8 cellular contexts compared by ENCODE assay signal in the genomic region with DNA sequence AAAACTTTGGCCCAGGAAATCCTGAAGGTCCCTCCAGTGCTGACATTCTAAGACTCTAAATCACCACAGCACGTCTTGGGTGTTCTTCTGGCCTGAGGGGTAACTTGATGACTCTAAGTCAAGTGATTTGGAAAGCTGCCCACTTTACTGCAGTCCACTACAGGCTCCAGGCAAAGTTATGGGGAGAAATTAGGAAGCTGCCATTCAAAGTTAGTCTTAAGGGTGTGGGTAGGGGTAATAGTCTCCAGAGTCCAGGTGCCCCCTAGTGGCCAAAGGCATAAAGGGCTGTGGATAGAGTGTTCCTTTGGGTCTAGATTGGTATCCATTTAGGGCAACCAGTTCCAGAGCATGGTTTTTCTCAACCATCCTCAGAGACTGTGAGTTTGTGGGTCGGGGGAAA. TPM values are rescaled to one million over a fixed set of nuclear protein-coding genes. Genes with fewer than 3 reads are reported as not detected.
A peak's percentile ranks its signal among the peaks of the same experiment; 100 is the strongest.
DNase-seq lines count a peak whose midpoint lies in the region; ATAC-seq lines count a peak whose summit lies in the region.

No MANE protein-coding gene starts in this region.

- H3K9me3 Mint-ChIP-seq in activated CD8-positive, alpha-beta memory T cell treated with anti-CD3 and anti-CD28 coated beads, Interleukin-2, amount 10 ng/mL, durations not matched to agents 7 days and 5 days (ENCODE audit: low read depth): no peaks in the 10 kb centered on the region
- no peaks in the 10 kb centered on the region for H3K9me3 Mint-ChIP-seq in stimulated activated effector memory CD8-positive, alpha-beta T cell treated with anti-CD3 and anti-CD28 coated beads, Interleukin-12 subunit alpha, Interleukin-12 subunit beta, amount 100 ng/mL, for 72 hours

- ATAC-seq in HG03378 (IDR thresholded peaks at IDR 0.05; ENCODE audit: unreplicated experiment): peak; percentile 66
- peak; percentile 60 for ATAC-seq in activated CD8-positive, alpha-beta memory T cell treated with anti-CD3 and anti-CD28 coated beads, Interleukin-2, amount 10 ng/mL, durations not matched to agents 7 days and 5 days
- peak; percentile 73 for ATAC-seq in stimulated activated effector memory CD8-positive, alpha-beta T cell treated with anti-CD3 and anti-CD28 coated beads, Interleukin-12 subunit alpha, Interleukin-12 subunit beta, amount 100 ng/mL, for 72 hours

- CTCF ChIA-PET in activated CD8-positive, alpha-beta memory T cell treated with anti-CD3 and anti-CD28 coated beads, Interleukin-2, amount 10 ng/mL, durations not matched to agents 7 days and 5 days (lab: Charles Lee): interaction anchor here (1.1 kb wide), 1 partner anchor 167 kb away, joined by 3 read pairs; no protein-coding TSS in a partner anchor

- no peaks in the 10 kb centered on the region for H3K36me3 Mint-ChIP-seq in activated CD8-positive, alpha-beta memory T cell treated with anti-CD3 and anti-CD28 coated beads, Interleukin-2, amount 10 ng/mL, durations not matched to agents 7 days and 5 days
- H3K36me3 Mint-ChIP-seq in stimulated activated effector memory CD8-positive, alpha-beta T cell treated with anti-CD3 and anti-CD28 coated beads, Interleukin-12 subunit alpha, Interleukin-12 subunit beta, amount 100 ng/mL, for 72 hours: no peaks in the 10 kb centered on the region

- H3K4me1 Mint-ChIP-seq in activated CD8-positive, alpha-beta memory T cell treated with anti-CD3 and anti-CD28 coated beads, Interleukin-2, amount 10 ng/mL, durations not matched to agents 7 days and 5 days: no peaks in the 10 kb centered on the region
- H3K4me1 Mint-ChIP-seq in stimulated activated effector memory CD8-positive, alpha-beta T cell treated with anti-CD3 and anti-CD28 coated beads, Interleukin-12 subunit alpha, Interleukin-12 subunit beta, amount 100 ng/mL, for 72 hours: no peaks in the 10 kb centered on the region

- peak; percentile 1 for DNase-seq in NK-92 treated with Interleukin-12 subunit alpha and Interleukin-12 subunit beta, amount 100 ng/mL, for 24 hours (lab: John Stamatoyannopoulos, UW)
- no peak for DNase-seq in NK-92 (lab: John Stamatoyannopoulos, UW; ENCODE audit: unreplicated experiment)
- peak; percentile 72 for DNase-seq in NOMO-1 treated with dmso at 0.1 percent for 144 hours (lab: John Stamatoyannopoulos, UW; ENCODE audit: unreplicated experiment)
- DNase-seq in activated CD8-positive, alpha-beta memory T cell treated with anti-CD3 and anti-CD28 coated beads, Interleukin-2, amount 10 ng/mL, durations not matched to agents 7 days and 5 days: peak; percentile 61
- DNase-seq in epidermal melanocyte (ENCODE audit: insufficient read length, low spot score): peak; percentile 73
- DNase-seq in myocyte (ENCODE audit: low read depth): peak; percentile 74
- peak; percentile 14 to 64 for DNase-seq in stimulated activated effector memory CD8-positive, alpha-beta T cell treated with anti-CD3 and anti-CD28 coated beads, Interleukin-12 subunit alpha, Interleukin-12 subunit beta, amount 100 ng/mL, for 72 hours (ENCODE audit: low spot score in 2 of 2)

- H3K27ac Mint-ChIP-seq in activated CD8-positive, alpha-beta memory T cell treated with anti-CD3 and anti-CD28 coated beads, Interleukin-2, amount 10 ng/mL, durations not matched to agents 7 days and 5 days: no peak overlapping the region
- H3K27ac Mint-ChIP-seq in stimulated activated effector memory CD8-positive, alpha-beta T cell treated with anti-CD3 and anti-CD28 coated beads, Interleukin-12 subunit alpha, Interleukin-12 subunit beta, amount 100 ng/mL, for 72 hours: no peak overlapping the region

- H3K4me3 Mint-ChIP-seq in activated CD8-positive, alpha-beta memory T cell treated with anti-CD3 and anti-CD28 coated beads, Interleukin-2, amount 10 ng/mL, durations not matched to agents 7 days and 5 days: no peak overlapping the region
- H3K4me3 Mint-ChIP-seq in stimulated activated effector memory CD8-positive, alpha-beta T cell treated with anti-CD3 and anti-CD28 coated beads, Interleukin-12 subunit alpha, Interleukin-12 subunit beta, amount 100 ng/mL, for 72 hours: no peak overlapping the region

- peaks cover 6% of the 10 kb centered on the region for H3K27me3 Mint-ChIP-seq in activated CD8-positive, alpha-beta memory T cell treated with anti-CD3 and anti-CD28 coated beads, Interleukin-2, amount 10 ng/mL, durations not matched to agents 7 days and 5 days

RNA-seq across cellular contexts. Expression of a gene that starts 38.7 kb away (rescaled TPM):
- total RNA-seq in activated CD8-positive, alpha-beta memory T cell treated with anti-CD3 and anti-CD28 coated beads, Interleukin-2, amount 10 ng/mL, durations not matched to agents 7 days and 5 days: under 1 TPM in 1 of 2 experiments, not detected in 1; 0.12 TPM
- 25.8 and 26.0 TPM in 2 replicates for total RNA-seq in myocyte
- 21.8 TPM for polyA plus RNA-seq in myocyte (2012)

Comparison
In these comparisons a context has a peak if more than half of its experiments do, and no peak if none do; other contexts are left out.
1. RNA of a gene that starts 38.7 kb away (total RNA-seq): 25.8 to 26.0 TPM in myocyte; 0.12 TPM in activated CD8-positive, alpha-beta memory T cell treated with anti-CD3 and anti-CD28 coated beads, Interleukin-2, amount 10 ng/mL, durations not matched to agents 7 days and 5 days; every median in the first group is over 10 times any median in the second.
2. Peak in every context shown above with its lines, with median percentiles within 50 percentile points of each other: ATAC-seq.